Comparison of ENCODE assay signal across 28 cellular contexts in the genomic region with DNA sequence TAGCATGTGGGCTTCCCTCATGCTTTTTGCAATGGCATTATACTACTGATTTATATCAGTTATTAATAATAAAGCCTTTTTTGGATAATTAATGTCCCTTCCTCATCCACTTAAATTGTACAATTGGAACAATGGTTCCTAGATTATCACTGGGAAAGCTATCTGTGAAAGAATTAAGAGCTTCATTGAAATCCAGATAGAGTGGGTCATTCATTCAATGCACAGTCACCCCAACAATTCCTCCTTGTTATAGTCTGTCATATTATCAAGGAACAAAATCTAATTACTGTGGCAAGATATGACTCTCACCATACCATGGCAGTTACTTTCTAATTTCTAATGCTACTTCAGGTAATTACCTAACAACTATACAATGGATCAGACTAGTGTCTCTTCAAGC.
"Had no signal": no experiment of that assay in that cellular context is flagged by ENCODE, and none has a peak within 500 bp of the region (broad histone marks: within the 10 kb centered on the region; RNA-seq: fewer than 3 reads in every experiment).

No MANE protein-coding gene starts in this region.

- H3K27ac ChIP-seq: ascending aorta, cardiac muscle cell, VCaP had no signal

- DNase-seq: activated B cell treated with CpG ODN at 0.5 μM for 24 hours; activated CD4-positive, alpha-beta memory T cell treated with anti-CD3 and anti-CD28 coated beads for 36 hours; activated CD4-positive, alpha-beta T cell treated with anti-CD3 and anti-CD28 coated beads for 4 hours; activated CD4-positive, alpha-beta T cell treated with anti-CD3 and anti-CD28 coated beads, Interleukin-2, amount 10 ng/mL, durations not matched to agents 24 days and 14 days; activated CD4-positive, alpha-beta T cell treated with anti-CD3 and anti-CD28 coated beads, Interleukin-2, amount 50 U/mL, for 1 hour; activated CD4-positive, alpha-beta T cell treated with anti-CD3 and anti-CD28 coated beads, Interleukin-2, amount 50 U/mL, for 4 hours; activated CD4-positive, CD25-positive, alpha-beta regulatory T cell treated with anti-CD3 and anti-CD28 coated beads, Interleukin-2, amount 50 U/mL, for 72 hours; activated CD8-positive, alpha-beta memory T cell treated with anti-CD3 and anti-CD28 coated beads, Interleukin-2, amount 50 U/mL, for 4 hours; activated CD8-positive, alpha-beta T cell treated with anti-CD3 and anti-CD28 coated beads for 36 hours; activated effector memory CD4-positive, alpha-beta T cell treated with Interleukin-2 at 50 U/mL for 16 hours; activated gamma-delta T cell; activated naive CD4-positive, alpha-beta T cell treated with anti-CD3 and anti-CD28 coated beads, Interleukin-2, amount 10 ng/mL, durations not matched to agents 7 days and 5 days; activated naive CD4-positive, alpha-beta T cell treated with Interleukin-2 at 50 U/mL for 16 hours; activated naive CD8-positive, alpha-beta T cell treated with anti-CD3 and anti-CD28 coated beads, Interleukin-2, amount 10 ng/mL, durations not matched to agents 7 days and 5 days; activated naive CD8-positive, alpha-beta T cell treated with anti-CD3 and anti-CD28 coated beads, Interleukin-2, amount 50 U/mL, for 24 hours; activated T-cell treated with anti-CD3 and anti-CD28 coated beads for 4 hours; activated T-cell treated with anti-CD3 and anti-CD28 coated beads, Interleukin-2, amount 50 U/mL, for 1 hour; activated T-cell treated with anti-CD3 and anti-CD28 coated beads, Interleukin-2, amount 50 U/mL, for 4 hours; activated T-cell treated with anti-CD3 and anti-CD28 coated beads, Interleukin-2, amount 50 U/mL, for 72 hours; amygdala; caudate nucleus; cerebellar nuclear complex; T-helper 1 cell; T-helper 2 cell; T-helper 9 cell had no signal

- H3K27me3 ChIP-seq: ascending aorta, cardiac muscle cell had no signal

- H3K4me3 ChIP-seq: ascending aorta, cardiac muscle cell had no signal

- ATAC-seq: activated CD8-positive, alpha-beta T cell treated with anti-CD3 and anti-CD28 coated beads for 36 hours; activated naive CD8-positive, alpha-beta T cell treated with anti-CD3 and anti-CD28 coated beads, Interleukin-2, amount 50 U/mL, for 24 hours; activated T-cell treated with anti-CD3 and anti-CD28 coated beads, Interleukin-2, amount 50 U/mL, for 4 hours; activated T-cell treated with anti-CD3 and anti-CD28 coated beads, Interleukin-2, amount 50 U/mL, for 72 hours had no signal
